2 cellular contexts compared by ENCODE assay signal in the genomic region with DNA sequence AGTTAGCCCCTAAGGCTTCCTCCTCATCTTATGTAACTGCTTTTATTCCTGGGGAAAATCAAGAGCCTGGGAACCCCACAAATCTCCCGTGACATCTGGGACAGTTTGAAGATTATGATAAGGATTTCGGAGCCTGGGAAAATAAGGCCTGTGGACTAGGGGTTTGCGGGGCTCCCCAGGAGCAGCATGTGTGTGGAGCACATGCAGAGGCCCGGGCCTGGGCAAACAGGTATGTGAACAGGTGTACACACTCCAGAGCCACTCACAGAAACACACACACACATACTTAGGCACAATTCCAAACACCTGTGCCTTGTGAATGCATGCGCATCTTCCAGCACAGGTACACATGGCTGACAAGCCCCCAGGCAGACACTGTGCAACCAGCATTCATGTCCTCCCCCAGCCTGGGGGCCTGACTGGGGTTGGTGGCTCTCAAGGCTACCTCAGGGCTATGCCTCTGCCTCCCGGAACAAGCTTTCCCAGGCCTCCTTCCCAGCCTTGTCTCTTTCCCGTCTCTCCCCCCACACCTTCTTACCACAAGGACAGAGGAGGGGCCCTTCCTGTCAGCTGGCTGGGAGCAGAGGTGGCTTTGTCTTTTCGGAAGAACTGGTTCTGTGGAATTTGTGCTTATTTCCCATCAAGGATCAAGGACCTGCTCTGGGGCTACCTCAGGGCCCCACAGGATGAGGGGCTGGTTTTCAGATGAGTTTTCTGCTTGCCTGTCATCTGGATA.
TF ChIP-seq lines count a peak whose summit lies in the region.

No MANE protein-coding gene starts in this region.

TF ChIP-seq in GM23338, 12 proteins besides CTCF, POLR2A, EP300 and RAD21 (continued from another document and continues in another):
- TF ChIP-seq STAT1 (IDR thresholded peaks at IDR 0.05; ENCODE audit: unreplicated experiment) = no peak
- no peak for TF ChIP-seq EZH2 (IDR thresholded peaks at IDR 0.05; ENCODE audit: low read depth, unreplicated experiment)
- no peak for TF ChIP-seq POLR2AphosphoS5 (IDR thresholded peaks at IDR 0.05; ENCODE audit: low read depth)
- TF ChIP-seq, protein P1, sequence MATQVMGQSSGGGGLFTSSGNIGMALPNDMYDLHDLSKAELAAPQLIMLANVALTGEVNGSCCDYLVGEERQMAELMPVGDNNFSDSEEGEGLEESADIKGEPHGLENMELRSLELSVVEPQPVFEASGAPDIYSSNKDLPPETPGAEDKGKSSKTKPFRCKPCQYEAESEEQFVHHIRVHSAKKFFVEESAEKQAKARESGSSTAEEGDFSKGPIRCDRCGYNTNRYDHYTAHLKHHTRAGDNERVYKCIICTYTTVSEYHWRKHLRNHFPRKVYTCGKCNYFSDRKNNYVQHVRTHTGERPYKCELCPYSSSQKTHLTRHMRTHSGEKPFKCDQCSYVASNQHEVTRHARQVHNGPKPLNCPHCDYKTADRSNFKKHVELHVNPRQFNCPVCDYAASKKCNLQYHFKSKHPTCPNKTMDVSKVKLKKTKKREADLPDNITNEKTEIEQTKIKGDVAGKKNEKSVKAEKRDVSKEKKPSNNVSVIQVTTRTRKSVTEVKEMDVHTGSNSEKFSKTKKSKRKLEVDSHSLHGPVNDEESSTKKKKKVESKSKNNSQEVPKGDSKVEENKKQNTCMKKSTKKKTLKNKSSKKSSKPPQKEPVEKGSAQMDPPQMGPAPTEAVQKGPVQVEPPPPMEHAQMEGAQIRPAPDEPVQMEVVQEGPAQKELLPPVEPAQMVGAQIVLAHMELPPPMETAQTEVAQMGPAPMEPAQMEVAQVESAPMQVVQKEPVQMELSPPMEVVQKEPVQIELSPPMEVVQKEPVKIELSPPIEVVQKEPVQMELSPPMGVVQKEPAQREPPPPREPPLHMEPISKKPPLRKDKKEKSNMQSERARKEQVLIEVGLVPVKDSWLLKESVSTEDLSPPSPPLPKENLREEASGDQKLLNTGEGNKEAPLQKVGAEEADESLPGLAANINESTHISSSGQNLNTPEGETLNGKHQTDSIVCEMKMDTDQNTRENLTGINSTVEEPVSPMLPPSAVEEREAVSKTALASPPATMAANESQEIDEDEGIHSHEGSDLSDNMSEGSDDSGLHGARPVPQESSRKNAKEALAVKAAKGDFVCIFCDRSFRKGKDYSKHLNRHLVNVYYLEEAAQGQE (IDR thresholded peaks at IDR 0.05; ENCODE audit: unreplicated experiment) = no peak
- no peak for TF ChIP-seq ZNF331 (CRISPR knock-in tag; IDR thresholded peaks at IDR 0.05; ENCODE audit: low read depth)
- no peak for TF ChIP-seq NANOG (IDR thresholded peaks at IDR 0.05; ENCODE audit: borderline replicate concordance)
- TF ChIP-seq, protein P2, sequence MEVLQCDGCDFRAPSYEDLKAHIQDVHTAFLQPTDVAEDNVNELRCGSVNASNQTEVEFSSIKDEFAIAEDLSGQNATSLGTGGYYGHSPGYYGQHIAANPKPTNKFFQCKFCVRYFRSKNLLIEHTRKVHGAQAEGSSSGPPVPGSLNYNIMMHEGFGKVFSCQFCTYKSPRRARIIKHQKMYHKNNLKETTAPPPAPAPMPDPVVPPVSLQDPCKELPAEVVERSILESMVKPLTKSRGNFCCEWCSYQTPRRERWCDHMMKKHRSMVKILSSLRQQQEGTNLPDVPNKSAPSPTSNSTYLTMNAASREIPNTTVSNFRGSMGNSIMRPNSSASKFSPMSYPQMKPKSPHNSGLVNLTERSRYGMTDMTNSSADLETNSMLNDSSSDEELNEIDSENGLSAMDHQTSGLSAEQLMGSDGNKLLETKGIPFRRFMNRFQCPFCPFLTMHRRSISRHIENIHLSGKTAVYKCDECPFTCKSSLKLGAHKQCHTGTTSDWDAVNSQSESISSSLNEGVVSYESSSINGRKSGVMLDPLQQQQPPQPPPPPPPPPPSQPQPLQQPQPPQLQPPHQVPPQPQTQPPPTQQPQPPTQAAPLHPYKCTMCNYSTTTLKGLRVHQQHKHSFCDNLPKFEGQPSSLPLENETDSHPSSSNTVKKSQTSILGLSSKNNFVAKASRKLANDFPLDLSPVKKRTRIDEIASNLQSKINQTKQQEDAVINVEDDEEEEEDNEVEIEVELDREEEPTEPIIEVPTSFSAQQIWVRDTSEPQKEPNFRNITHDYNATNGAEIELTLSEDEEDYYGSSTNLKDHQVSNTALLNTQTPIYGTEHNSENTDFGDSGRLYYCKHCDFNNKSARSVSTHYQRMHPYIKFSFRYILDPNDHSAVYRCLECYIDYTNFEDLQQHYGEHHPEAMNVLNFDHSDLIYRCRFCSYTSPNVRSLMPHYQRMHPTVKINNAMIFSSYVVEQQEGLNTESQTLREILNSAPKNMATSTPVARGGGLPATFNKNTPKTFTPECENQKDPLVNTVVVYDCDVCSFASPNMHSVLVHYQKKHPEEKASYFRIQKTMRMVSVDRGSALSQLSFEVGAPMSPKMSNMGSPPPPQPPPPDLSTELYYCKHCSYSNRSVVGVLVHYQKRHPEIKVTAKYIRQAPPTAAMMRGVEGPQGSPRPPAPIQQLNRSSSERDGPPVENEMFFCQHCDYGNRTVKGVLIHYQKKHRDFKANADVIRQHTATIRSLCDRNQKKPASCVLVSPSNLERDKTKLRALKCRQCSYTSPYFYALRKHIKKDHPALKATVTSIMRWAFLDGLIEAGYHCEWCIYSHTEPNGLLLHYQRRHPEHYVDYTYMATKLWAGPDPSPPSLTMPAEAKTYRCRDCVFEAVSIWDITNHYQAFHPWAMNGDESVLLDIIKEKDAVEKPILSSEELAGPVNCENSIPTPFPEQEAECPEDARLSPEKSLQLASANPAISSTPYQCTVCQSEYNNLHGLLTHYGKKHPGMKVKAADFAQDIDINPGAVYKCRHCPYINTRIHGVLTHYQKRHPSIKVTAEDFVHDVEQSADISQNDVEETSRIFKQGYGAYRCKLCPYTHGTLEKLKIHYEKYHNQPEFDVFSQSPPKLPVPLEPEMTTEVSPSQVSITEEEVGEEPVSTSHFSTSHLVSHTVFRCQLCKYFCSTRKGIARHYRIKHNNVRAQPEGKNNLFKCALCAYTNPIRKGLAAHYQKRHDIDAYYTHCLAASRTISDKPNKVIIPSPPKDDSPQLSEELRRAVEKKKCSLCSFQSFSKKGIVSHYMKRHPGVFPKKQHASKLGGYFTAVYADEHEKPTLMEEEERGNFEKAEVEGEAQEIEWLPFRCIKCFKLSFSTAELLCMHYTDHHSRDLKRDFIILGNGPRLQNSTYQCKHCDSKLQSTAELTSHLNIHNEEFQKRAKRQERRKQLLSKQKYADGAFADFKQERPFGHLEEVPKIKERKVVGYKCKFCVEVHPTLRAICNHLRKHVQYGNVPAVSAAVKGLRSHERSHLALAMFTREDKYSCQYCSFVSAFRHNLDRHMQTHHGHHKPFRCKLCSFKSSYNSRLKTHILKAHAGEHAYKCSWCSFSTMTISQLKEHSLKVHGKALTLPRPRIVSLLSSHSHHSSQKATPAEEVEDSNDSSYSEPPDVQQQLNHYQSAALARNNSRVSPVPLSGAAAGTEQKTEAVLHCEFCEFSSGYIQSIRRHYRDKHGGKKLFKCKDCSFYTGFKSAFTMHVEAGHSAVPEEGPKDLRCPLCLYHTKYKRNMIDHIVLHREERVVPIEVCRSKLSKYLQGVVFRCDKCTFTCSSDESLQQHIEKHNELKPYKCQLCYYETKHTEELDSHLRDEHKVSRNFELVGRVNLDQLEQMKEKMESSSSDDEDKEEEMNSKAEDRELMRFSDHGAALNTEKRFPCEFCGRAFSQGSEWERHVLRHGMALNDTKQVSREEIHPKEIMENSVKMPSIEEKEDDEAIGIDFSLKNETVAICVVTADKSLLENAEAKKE (CRISPR knock-in tag; IDR thresholded peaks at IDR 0.05) = no peak
- no peak for TF ChIP-seq EZH2phosphoT487 (IDR thresholded peaks at IDR 0.05; ENCODE audit: unreplicated experiment)
- no peak for TF ChIP-seq ZNF114 (CRISPR knock-in tag; IDR thresholded peaks at IDR 0.05)
- no peak for TF ChIP-seq CREB1 (CRISPR knock-in tag; IDR thresholded peaks at IDR 0.05; ENCODE audit: low read depth)

TF ChIP-seq in HEK293T, 16 proteins besides CTCF, POLR2A, EP300 and RAD21 (continued from another document):
- TF ChIP-seq TARDBP (IDR thresholded peaks at IDR 0.05) (no peak), CTBP1 (IDR thresholded peaks at IDR 0.05; ENCODE audit: borderline replicate concordance) (no peak), L3MBTL2 (conservative IDR thresholded peaks at IDR 0.05) (no peak), SP1 (IDR thresholded peaks at IDR 0.05) (no peak), HDGF (IDR thresholded peaks at IDR 0.05; ENCODE audit: borderline replicate concordance) (no peak), ARNT (IDR thresholded peaks at IDR 0.05) (no peak), FOXM1 (IDR thresholded peaks at IDR 0.05; ENCODE audit: borderline replicate concordance) (no peak), SUZ12 (IDR thresholded peaks at IDR 0.05) (no peak), LEF1 (IDR thresholded peaks at IDR 0.05; ENCODE audit: borderline replicate concordance) (no peak), ZNF384 (IDR thresholded peaks at IDR 0.05) (no peak), ELF4 (IDR thresholded peaks at IDR 0.05) (no peak), FOXK2 (IDR thresholded peaks at IDR 0.05) (no peak), NFRKB (IDR thresholded peaks at IDR 0.05) (no peak)
- TF ChIP-seq, protein P3, sequence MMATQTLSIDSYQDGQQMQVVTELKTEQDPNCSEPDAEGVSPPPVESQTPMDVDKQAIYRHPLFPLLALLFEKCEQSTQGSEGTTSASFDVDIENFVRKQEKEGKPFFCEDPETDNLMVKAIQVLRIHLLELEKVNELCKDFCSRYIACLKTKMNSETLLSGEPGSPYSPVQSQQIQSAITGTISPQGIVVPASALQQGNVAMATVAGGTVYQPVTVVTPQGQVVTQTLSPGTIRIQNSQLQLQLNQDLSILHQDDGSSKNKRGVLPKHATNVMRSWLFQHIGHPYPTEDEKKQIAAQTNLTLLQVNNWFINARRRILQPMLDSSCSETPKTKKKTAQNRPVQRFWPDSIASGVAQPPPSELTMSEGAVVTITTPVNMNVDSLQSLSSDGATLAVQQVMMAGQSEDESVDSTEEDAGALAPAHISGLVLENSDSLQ (IDR thresholded peaks at IDR 0.05) = no peak
